Comparison of ENCODE assay signal across 26 cellular contexts in genomic region chr3:146283796-146284485, GRCh38. TPM values are rescaled to one million over a fixed set of nuclear protein-coding genes. Genes with fewer than 3 reads are reported as not detected.
"Had no signal": no experiment of that assay in that cellular context is flagged by ENCODE, and none has a peak within 500 bp of the region (broad histone marks: within the 10 kb centered on the region; RNA-seq: fewer than 3 reads in every experiment).

No MANE protein-coding gene starts in this region.

- H3K27ac Mint-ChIP-seq: activated CD4-positive, alpha-beta memory T cell treated with anti-CD3 and anti-CD28 coated beads, Interleukin-2, amount 10 ng/mL, durations not matched to agents 7 days and 5 days; activated CD4-positive, alpha-beta T cell treated with anti-CD3 and anti-CD28 coated beads, Interleukin-2, amount 10 ng/mL, durations not matched to agents 7 days and 5 days; activated naive CD4-positive, alpha-beta T cell treated with anti-CD3 and anti-CD28 coated beads, Interleukin-2, amount 50 U/mL, for 72 hours; activated T-cell treated with anti-CD3 and anti-CD28 coated beads, Interleukin-2, amount 50 U/mL, for 24 hours; memory B cell; natural killer cell had no signal

- DNase-seq: activated CD4-positive, alpha-beta memory T cell treated with anti-CD3 and anti-CD28 coated beads, Interleukin-2, amount 10 ng/mL, durations not matched to agents 7 days and 5 days; activated CD4-positive, alpha-beta T cell treated with anti-CD3 and anti-CD28 coated beads, Interleukin-2, amount 10 ng/mL, durations not matched to agents 7 days and 5 days; activated CD4-positive, CD25-positive, alpha-beta regulatory T cell treated with anti-CD3 and anti-CD28 coated beads, Interleukin-2, amount 50 U/mL, for 72 hours; activated CD8-positive, alpha-beta memory T cell treated with anti-CD3 and anti-CD28 coated beads, Interleukin-2, amount 50 U/mL, for 48 hours; activated gamma-delta T cell treated with Interleukin-2 at 50 U/mL for 16 hours; activated T-cell treated with anti-CD3 and anti-CD28 coated beads, Interleukin-2, amount 50 U/mL, for 24 hours; dermis blood vessel endothelial cell; effector CD4-positive, alpha-beta T cell; hippocampal formation; kidney; left colon; natural killer cell; posterior cingulate gyrus; stimulated activated CD4-positive, alpha-beta T cell treated with anti-CD3 and anti-CD28 coated beads, Interleukin-12 subunit alpha, Interleukin-12 subunit beta, amount 100 ng/mL, for 4 hours; stimulated activated CD4-positive, alpha-beta T cell treated with anti-CD3 and anti-CD28 coated beads, Interleukin-4, amount 100 ng/mL, for 1 hour; stimulated activated naive CD8-positive, alpha-beta T cell treated with anti-CD3 and anti-CD28 coated beads, Interleukin-15, Interleukin-2, amounts not matched to agents 100 U/mL and 50 U/mL, for 24 hours; trophoblast cell; WERI-Rb-1 had no signal

- H3K4me3 ChIP-seq: breast epithelium, skin epidermis, thoracic aorta had no signal

- H3K4me1 Mint-ChIP-seq: activated CD4-positive, alpha-beta memory T cell treated with anti-CD3 and anti-CD28 coated beads, Interleukin-2, amount 10 ng/mL, durations not matched to agents 7 days and 5 days; activated CD4-positive, alpha-beta T cell treated with anti-CD3 and anti-CD28 coated beads, Interleukin-2, amount 10 ng/mL, durations not matched to agents 7 days and 5 days; central memory CD8-positive, alpha-beta T cell; memory B cell; natural killer cell had no signal

- ATAC-seq: activated naive CD4-positive, alpha-beta T cell treated with anti-CD3 and anti-CD28 coated beads, Interleukin-2, amount 50 U/mL, for 72 hours; left colon; natural killer cell; sciatic nerve; stimulated activated naive CD8-positive, alpha-beta T cell treated with anti-CD3 and anti-CD28 coated beads, Interleukin-15, Interleukin-2, amounts not matched to agents 100 U/mL and 50 U/mL, for 24 hours had no signal

- H3K36me3 Mint-ChIP-seq: activated naive CD4-positive, alpha-beta T cell treated with anti-CD3 and anti-CD28 coated beads, Interleukin-2, amount 50 U/mL, for 72 hours; memory B cell; natural killer cell had no signal

- H3K27me3 Mint-ChIP-seq: activated CD4-positive, alpha-beta memory T cell treated with anti-CD3 and anti-CD28 coated beads, Interleukin-2, amount 10 ng/mL, durations not matched to agents 7 days and 5 days; activated T-cell treated with anti-CD3 and anti-CD28 coated beads, Interleukin-2, amount 50 U/mL, for 24 hours; central memory CD8-positive, alpha-beta T cell; memory B cell had no signal

- H3K4me3 Mint-ChIP-seq: activated CD4-positive, alpha-beta memory T cell treated with anti-CD3 and anti-CD28 coated beads, Interleukin-2, amount 10 ng/mL, durations not matched to agents 7 days and 5 days; activated CD4-positive, alpha-beta T cell treated with anti-CD3 and anti-CD28 coated beads, Interleukin-2, amount 10 ng/mL, durations not matched to agents 7 days and 5 days; activated T-cell treated with anti-CD3 and anti-CD28 coated beads, Interleukin-2, amount 50 U/mL, for 24 hours; central memory CD8-positive, alpha-beta T cell; memory B cell; natural killer cell had no signal

- H3K9me3 Mint-ChIP-seq: activated CD4-positive, alpha-beta memory T cell treated with anti-CD3 and anti-CD28 coated beads, Interleukin-2, amount 10 ng/mL, durations not matched to agents 7 days and 5 days; activated T-cell treated with anti-CD3 and anti-CD28 coated beads, Interleukin-2, amount 50 U/mL, for 24 hours; central memory CD8-positive, alpha-beta T cell; memory B cell had no signal

- H3K27me3 ChIP-seq: breast epithelium had no signal

- H3K27ac ChIP-seq: breast epithelium, skin epidermis, thoracic aorta, WERI-Rb-1 had no signal

- H3K4me1 ChIP-seq: breast epithelium had no signal

- H3K36me3 ChIP-seq: breast epithelium, thoracic aorta, WERI-Rb-1 had no signal

- H3K9me3 ChIP-seq: breast epithelium, thoracic aorta had no signal

RNA-seq across cellular contexts. Expression of gene PLSCR4, which starts 33.0 kb away (rescaled TPM):
- total RNA-seq: activated naive CD4-positive, alpha-beta T cell treated with anti-CD3 and anti-CD28 coated beads, Interleukin-2, amount 50 U/mL, for 72 hours; T-helper 1 cell treated with Interleukin-12 subunit alpha and Interleukin-12 subunit beta and Interleukin-4 antibody, amounts not matched to agents 30 ng/mL and 1 ng/mL, for 36 hours had no signal
